Comparison of ENCODE assay signal across 9 cellular contexts in genomic region chr9:6567140-6567591, GRCh38.
DNase-seq lines count a peak whose midpoint lies in the region; ATAC-seq, FAIRE-seq and TF ChIP-seq lines count a peak whose summit lies in the region.
"Had no signal": no experiment of that assay in that cellular context is flagged by ENCODE, and none has a peak within 500 bp of the region (broad histone marks: within the 10 kb centered on the region; RNA-seq: fewer than 3 reads in every experiment).

No MANE protein-coding gene starts in this region.

- H3K9me3 Mint-ChIP-seq in chondrocyte (ENCODE audit: low read depth) (no peaks in the 10 kb centered on the region), osteocyte (ENCODE audit: unreplicated experiment) (no peaks in the 10 kb centered on the region)
- H3K9me3 Mint-ChIP-seq: dendritic cell treated with granulocyte-macrophage colony-stimulating factor and Interleukin-4, amounts not matched to agents 40 ng/mL and 50 ng/mL, for 4 days had no signal

- H4K20me1 ChIP-seq in PC-9 (ENCODE audit: insufficient read depth) (no peaks in the 10 kb centered on the region), HepG2 (ENCODE audit: insufficient read depth, low read length) (no peaks in the 10 kb centered on the region)

- no peak for FAIRE-seq in HepG2 (lab: Jason Lieb, UNC)

- in situ Hi-C loops in HepG2 (cut with HindIII; ENCODE audit: extremely low pct_ligation_motif_present, low pct_unique_long_range_greater_than_20kb), result loop anchor here (5.0 kb wide), 1 partner anchor 215 kb away; no protein-coding TSS in a partner anchor

- intact Hi-C loops in PC-9 (cut with micrococcal nuclease; ENCODE audit: unreplicated experiment), result loop anchor here (2.0 to 10.0 kb wide), 3 partner anchors 62 to 512 kb away; no protein-coding TSS in a partner anchor
- intact Hi-C loops in HepG2 (cut with micrococcal nuclease; ENCODE audit: unreplicated experiment), result no loop called here

- BruUV-seq in PC-9 (replicated peaks; lab: Mats Ljungman, UMichigan) (TSS peak; percentile 44), HepG2 (replicated peaks; lab: Mats Ljungman, UMichigan) (no TSS peak)

- no peaks in the 10 kb centered on the region; the same call in 1 of the 2 replicates for H3K9me2 ChIP-seq in PC-9 (ENCODE audit: insufficient read depth)

- ATAC-seq in HG03175 (IDR thresholded peaks at IDR 0.05; ENCODE audit: unreplicated experiment) (no peak), HG02759 (IDR thresholded peaks at IDR 0.05; ENCODE audit: unreplicated experiment) (no peak), HepG2 (no peak), GM21529 (IDR thresholded peaks at IDR 0.05; ENCODE audit: unreplicated experiment) (no peak)

- peak overlapping the region; percentile 78; the same call in 1 of the 2 replicates for H2AFZ ChIP-seq in PC-9
- H2AFZ ChIP-seq in HepG2 (ENCODE audit: low read length), result no peak overlapping the region

- H3K27me3 ChIP-seq in PC-9 (ENCODE audit: insufficient read depth, low read depth) (no peaks in the 10 kb centered on the region), HepG2 (ENCODE audit: control insufficient read depth in 1 of 2, insufficient read depth in 2 of 2, low read length in 2 of 2) (no peaks in the 10 kb centered on the region)

- no peak overlapping the region for H3K9ac ChIP-seq in HepG2 (ENCODE audit: insufficient read depth, low read depth, low read length)

- TF ChIP-seq EP300 in HepG2 (IDR thresholded peaks at IDR 0.05; ENCODE audit: low read depth in 2 of 2, low read length in 2 of 2) (no peak), HepG2 (CRISPR knock-in tag; IDR thresholded peaks at IDR 0.05; ENCODE audit: borderline replicate concordance) (no peak)

- H3K4me3 Mint-ChIP-seq in chondrocyte (ENCODE audit: unreplicated experiment) (peak overlapping the region; percentile 50), osteocyte (ENCODE audit: unreplicated experiment) (peak overlapping the region; percentile 44)
- H3K4me3 Mint-ChIP-seq: dendritic cell treated with granulocyte-macrophage colony-stimulating factor and Interleukin-4, amounts not matched to agents 40 ng/mL and 50 ng/mL, for 4 days had no signal

- peak overlapping the region; percentile 90 for H3K4me2 ChIP-seq in PC-9
- no peak overlapping the region for H3K4me2 ChIP-seq in HepG2 (ENCODE audit: low read depth, low read length)

- H3K4me3 ChIP-seq in PC-9 (peak overlapping the region; percentile 33; the same call in 1 of the 2 replicates), HepG2 (replicated peaks in 1 of 3; ENCODE audit: insufficient read depth in 1 of 3, low read depth in 2 of 3, low read length in 3 of 3) (no peak overlapping the region)

- no peaks in the 10 kb centered on the region for H3K36me3 Mint-ChIP-seq in chondrocyte (ENCODE audit: low read depth)
- H3K36me3 Mint-ChIP-seq in osteocyte (ENCODE audit: unreplicated experiment), result no peaks in the 10 kb centered on the region

- no peak for TF ChIP-seq POLR2A in HepG2 (IDR thresholded peaks at IDR 0.05; ENCODE audit: insufficient read depth in 1 of 2, low read depth in 2 of 2, low read length in 2 of 2)

- H3K27me3 Mint-ChIP-seq in chondrocyte (ENCODE audit: low read depth) (no peaks in the 10 kb centered on the region), osteocyte (ENCODE audit: unreplicated experiment) (peaks cover 8% of the 10 kb centered on the region)

- H3K79me2 ChIP-seq in PC-9 (ENCODE audit: low read depth) (no peaks in the 10 kb centered on the region), HepG2 (ENCODE audit: insufficient read depth, low read length) (no peaks in the 10 kb centered on the region)

- DNase-seq in COLO829 (ENCODE audit: low spot score), result peak; percentile 69
- DNase-seq in PC-9, result peak; percentile 55 to 72
- DNase-seq in chondrocyte (ENCODE audit: low spot score), result no peak
- no peak for DNase-seq in osteocyte (ENCODE audit: extremely low spot score, unreplicated experiment)
- DNase-seq in HepG2 (ENCODE audit: low spot score), result no peak

- no peak for TF ChIP-seq RAD21 in HepG2 (CRISPR knock-in tag; IDR thresholded peaks at IDR 0.05)

- WGBS in HepG2 (ENCODE audit: low lambda C conversion rate), result 98% methylated on average over 5 of the region's 5 CpGs

- no peak for TF ChIP-seq CTCF in PC-9 (conservative IDR thresholded peaks at IDR 0.05)
- TF ChIP-seq CTCF in chondrocyte (IDR thresholded peaks at IDR 0.05), result no peak
- no peak for TF ChIP-seq CTCF in osteocyte (IDR thresholded peaks at IDR 0.05)
- TF ChIP-seq CTCF in HepG2 (CRISPR knock-in tag; IDR thresholded peaks at IDR 0.05), result no peak

- POLR2A ChIA-PET in PC-9 (lab: Charles Lee; ENCODE audit: unreplicated experiment), result interaction anchor here (0.6 kb wide), 1 partner anchor 151 kb away, joined by 5 read pairs; no protein-coding TSS in a partner anchor
- POLR2A ChIA-PET in HepG2 (lab: Yijun Ruan, JAX), result no interaction called here

- CTCF ChIA-PET in PC-9 (lab: Charles Lee), result interaction anchor here (0.7 to 1.4 kb wide), 3 partner anchors 71 to 559 kb away, joined by 3 to 4 read pairs (median 4); partner anchors contain the start of gene TPD52L3
- CTCF ChIA-PET in HepG2 (lab: Yijun Ruan, JAX; ENCODE audit: low intra/inter-chr PET ratio, low total read pairs), result no interaction called here

- H3F3A ChIP-seq in PC-9 (ENCODE audit: insufficient read depth, low read depth), result peaks cover 35% of the 10 kb centered on the region

- H3K4me1 ChIP-seq in PC-9 (replicated peaks; ENCODE audit: insufficient read depth), result peaks cover 34% of the 10 kb centered on the region
- no peaks in the 10 kb centered on the region for H3K4me1 ChIP-seq in HepG2 (ENCODE audit: insufficient read depth, low read length)

- H3K27ac Mint-ChIP-seq in chondrocyte (ENCODE audit: unreplicated experiment) (peak overlapping the region; percentile 98), osteocyte (ENCODE audit: unreplicated experiment) (peak overlapping the region; percentile 92)
- H3K27ac Mint-ChIP-seq: dendritic cell treated with granulocyte-macrophage colony-stimulating factor and Interleukin-4, amounts not matched to agents 40 ng/mL and 50 ng/mL, for 4 days had no signal

- H3K36me3 ChIP-seq in PC-9 (ENCODE audit: low read depth) (no peaks in the 10 kb centered on the region), HepG2 (replicated peaks in 1 of 2; ENCODE audit: control insufficient read depth in 1 of 2, insufficient read depth in 2 of 2, low read length in 2 of 2) (peaks cover 17 to 41% of the 10 kb centered on the region in 2 experiments)

- H3K4me1 Mint-ChIP-seq in chondrocyte (ENCODE audit: low read depth), result peaks cover 61% of the 10 kb centered on the region
- H3K4me1 Mint-ChIP-seq in osteocyte (ENCODE audit: unreplicated experiment), result peaks cover 58% of the 10 kb centered on the region

- H3K27ac ChIP-seq in PC-9, result peak overlapping the region; percentile 100
- no peak overlapping the region for H3K27ac ChIP-seq in HepG2 (ENCODE audit: extremely low read length, insufficient read depth, low read length)

- H3K9me3 ChIP-seq in PC-9 (ENCODE audit: insufficient read depth, low read depth) (no peaks in the 10 kb centered on the region), HepG2 (ENCODE audit: low read length) (no peaks in the 10 kb centered on the region)

TF ChIP-seq in HepG2, 621 proteins besides CTCF, POLR2A, EP300 and RAD21 (continues in another document):
- TF ChIP-seq ZNF18 (CRISPR knock-in tag; IDR thresholded peaks at IDR 0.05; ENCODE audit: insufficient replicate concordance) (no peak), FOXK1 (CRISPR knock-in tag; IDR thresholded peaks at IDR 0.05; ENCODE audit: borderline replicate concordance, low read depth) (no peak), RAD51 (IDR thresholded peaks at IDR 0.05; ENCODE audit: borderline replicate concordance) (no peak), KLF16 (CRISPR knock-in tag; IDR thresholded peaks at IDR 0.05) (no peak), ZNF761 (CRISPR knock-in tag; conservative IDR thresholded peaks at IDR 0.05) (no peak)
- TF ChIP-seq, protein P1, sequence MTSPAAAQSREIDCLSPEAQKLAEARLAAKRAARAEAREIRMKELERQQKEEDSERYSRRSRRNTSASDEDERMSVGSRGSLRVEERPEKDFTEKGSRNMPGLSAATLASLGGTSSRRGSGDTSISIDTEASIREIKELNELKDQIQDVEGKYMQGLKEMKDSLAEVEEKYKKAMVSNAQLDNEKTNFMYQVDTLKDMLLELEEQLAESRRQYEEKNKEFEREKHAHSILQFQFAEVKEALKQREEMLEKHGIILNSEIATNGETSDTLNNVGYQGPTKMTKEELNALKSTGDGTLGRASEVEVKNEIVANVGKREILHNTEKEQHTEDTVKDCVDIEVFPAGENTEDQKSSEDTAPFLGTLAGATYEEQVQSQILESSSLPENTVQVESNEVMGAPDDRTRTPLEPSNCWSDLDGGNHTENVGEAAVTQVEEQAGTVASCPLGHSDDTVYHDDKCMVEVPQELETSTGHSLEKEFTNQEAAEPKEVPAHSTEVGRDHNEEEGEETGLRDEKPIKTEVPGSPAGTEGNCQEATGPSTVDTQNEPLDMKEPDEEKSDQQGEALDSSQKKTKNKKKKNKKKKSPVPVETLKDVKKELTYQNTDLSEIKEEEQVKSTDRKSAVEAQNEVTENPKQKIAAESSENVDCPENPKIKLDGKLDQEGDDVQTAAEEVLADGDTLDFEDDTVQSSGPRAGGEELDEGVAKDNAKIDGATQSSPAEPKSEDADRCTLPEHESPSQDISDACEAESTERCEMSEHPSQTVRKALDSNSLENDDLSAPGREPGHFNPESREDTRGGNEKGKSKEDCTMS (CRISPR knock-in tag; conservative IDR thresholded peaks at IDR 0.05), result no peak

Comparison
In these comparisons a context has a peak if more than half of its experiments do, and no peak if none do; other contexts are left out.
1. DNase-seq: peak in COLO829 (single experiment) and PC-9 (2 of 2); none in chondrocyte (single experiment), osteocyte (single experiment) and HepG2 (single experiment).